ENCODE assay signal across 12 cellular contexts in the genomic region with DNA sequence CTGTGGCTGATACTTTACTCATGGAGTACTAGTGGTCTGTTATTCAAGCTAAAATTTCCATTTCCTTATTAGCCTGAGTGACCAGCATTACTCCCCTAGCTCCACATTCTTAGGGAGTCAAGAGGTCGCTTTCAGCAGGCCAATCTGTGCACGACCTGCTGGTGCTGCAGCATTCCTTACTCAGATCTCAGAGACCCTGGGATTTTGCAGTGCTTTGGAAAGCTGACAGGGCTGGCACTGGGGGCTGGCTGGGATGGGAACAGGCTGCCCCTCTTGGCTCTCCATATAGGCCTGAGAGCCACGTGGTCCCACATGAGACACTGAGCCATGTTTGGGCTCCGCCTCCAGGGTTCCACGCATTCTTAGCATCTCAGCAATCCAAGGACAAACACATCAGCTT.
DNase-seq lines count a peak whose midpoint lies in the region; ATAC-seq and TF ChIP-seq lines count a peak whose summit lies in the region.
"Had no signal": no experiment of that assay in that cellular context is flagged by ENCODE, and none has a peak within 500 bp of the region (broad histone marks: within the 10 kb centered on the region; RNA-seq: fewer than 3 reads in every experiment).

No MANE protein-coding gene starts in this region.

- H3K27ac ChIP-seq in right cardiac atrium (ENCODE audit: low read length): no peak overlapping the region
- H3K27ac ChIP-seq: SJCRH30, skin epidermis had no signal

- no peaks in the 10 kb centered on the region for H3K27me3 ChIP-seq in right cardiac atrium (ENCODE audit: control insufficient read depth, insufficient read depth)
- H3K27me3 ChIP-seq: gastrocnemius medialis, SJCRH30, thyroid gland had no signal

- TF ChIP-seq POLR2A in lower leg skin (IDR thresholded peaks at IDR 0.05): no peak

- H3K4me3 ChIP-seq in right cardiac atrium (ENCODE audit: low read length) (no peak overlapping the region), lower leg skin (ENCODE audit: low read depth, poor library complexity, severe bottlenecking) (no peak overlapping the region)
- H3K4me3 ChIP-seq: gastrocnemius medialis, SJCRH30, skin epidermis, thyroid gland had no signal

- ATAC-seq in right cardiac atrium: peak; percentile 57 to 86
- ATAC-seq in activated CD4-positive, CD25-positive, alpha-beta regulatory T cell treated with anti-CD3 and anti-CD28 coated beads, Interleukin-2, amount 50 U/mL, for 24 hours: no peak
- ATAC-seq: gastrocnemius medialis had no signal

- H3K4me1 Mint-ChIP-seq in progenitor cell of endocrine pancreas (ENCODE audit: low read depth): peaks cover 30% of the 10 kb centered on the region

- peaks cover 3% of the 10 kb centered on the region for H3K36me3 Mint-ChIP-seq in progenitor cell of endocrine pancreas (ENCODE audit: insufficient read depth)

- no peaks in the 10 kb centered on the region for H3K4me1 ChIP-seq in right cardiac atrium (ENCODE audit: control insufficient read depth, insufficient read depth, low read length)

- intact Hi-C loops in right cardiac atrium (cut with DNase I): no loop called here
- intact Hi-C loops in lower leg skin (cut with DNase I; ENCODE audit: low total_unique reads): no loop called here

- peak overlapping the region; percentile 85 for H3K27ac Mint-ChIP-seq in progenitor cell of endocrine pancreas

- 44% methylated on average over 5 of the region's 5 CpGs for WGBS in right cardiac atrium
- WGBS in lower leg skin, 2 donors: 53 to 73% methylated on average over 5 of the region's 5 CpGs

- H3K9me3 Mint-ChIP-seq in progenitor cell of endocrine pancreas (ENCODE audit: low read depth): no peaks in the 10 kb centered on the region

- DNase-seq in EL (peak; percentile 87), astrocyte of the hippocampus (ENCODE audit: low read depth, low spot score) (peak; percentile 48), right cardiac atrium (peak; percentile 39 to 78 (median 73)), progenitor cell of endocrine pancreas (ENCODE audit: low spot score, unreplicated experiment) (no peak), SHP77 treated with DMSO at 0.1 percent for 48 hours (lab: John Stamatoyannopoulos, UW) (no peak), lower leg skin (ENCODE audit: low spot score in 2 of 2) (no peak)
- no peak for DNase-seq in stimulated activated CD4-positive, alpha-beta T cell treated with anti-CD3 and anti-CD28 coated beads, Interleukin-12 subunit alpha, Interleukin-12 subunit beta, amount 100 ng/mL, for 4 hours
- DNase-seq: gastrocnemius medialis, SJCRH30, thyroid gland had no signal

- H3K4me3 Mint-ChIP-seq in progenitor cell of endocrine pancreas (ENCODE audit: low read depth): no peak overlapping the region

- TF ChIP-seq CTCF in progenitor cell of endocrine pancreas (IDR thresholded peaks at IDR 0.05; ENCODE audit: unreplicated experiment): no peak
- no peak for TF ChIP-seq CTCF in lower leg skin (IDR thresholded peaks at IDR 0.05)

- H3K9me3 ChIP-seq in right cardiac atrium (ENCODE audit: control insufficient read depth, low read length): no peaks in the 10 kb centered on the region
- H3K9me3 ChIP-seq: gastrocnemius medialis, SJCRH30, thyroid gland had no signal

- no peaks in the 10 kb centered on the region for H3K27me3 Mint-ChIP-seq in progenitor cell of endocrine pancreas

Comparison
In these comparisons a context has a peak if more than half of its experiments do, and no peak if none do; other contexts are left out.
1. DNase-seq: peak in EL (single experiment), astrocyte of the hippocampus (single experiment) and right cardiac atrium (3 of 3); none in progenitor cell of endocrine pancreas (single experiment), SHP77 treated with DMSO at 0.1 percent for 48 hours (single experiment), stimulated activated CD4-positive, alpha-beta T cell treated with anti-CD3 and anti-CD28 coated beads, Interleukin-12 subunit alpha, Interleukin-12 subunit beta, amount 100 ng/mL, for 4 hours (single experiment) and lower leg skin (0 of 2).
2. ATAC-seq: peak in right cardiac atrium (2 of 2); none in activated CD4-positive, CD25-positive, alpha-beta regulatory T cell treated with anti-CD3 and anti-CD28 coated beads, Interleukin-2, amount 50 U/mL, for 24 hours (0 of 2).